ENCODE assay signal across 15 cellular contexts in the genomic region with DNA sequence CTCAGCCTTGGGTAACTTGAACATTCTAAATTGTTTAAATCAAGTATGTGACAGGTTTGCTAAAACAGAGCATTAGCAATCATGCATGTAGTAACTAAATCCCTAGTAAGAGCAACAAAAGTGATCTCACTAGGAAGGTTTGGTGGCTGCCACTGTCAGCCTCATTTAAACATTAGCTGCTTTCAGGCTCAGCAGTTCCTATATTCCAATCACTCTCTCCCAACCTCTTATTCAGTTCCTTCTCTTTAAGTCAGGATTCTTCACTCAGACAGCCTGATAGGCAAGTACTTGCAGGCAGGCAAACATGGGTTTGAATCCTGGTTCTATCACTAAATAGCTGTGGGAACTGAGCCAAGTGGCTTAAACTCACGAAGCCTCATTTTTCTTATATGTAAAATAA. TPM values are rescaled to one million over a fixed set of nuclear protein-coding genes. Genes with fewer than 3 reads are reported as not detected.
A peak's percentile ranks its signal among the peaks of the same experiment; 100 is the strongest.
DNase-seq lines count a peak whose midpoint lies in the region; ATAC-seq, FAIRE-seq and TF ChIP-seq lines count a peak whose summit lies in the region.
"Had no signal": no experiment of that assay in that cellular context is flagged by ENCODE, and none has a peak within 500 bp of the region (broad histone marks: within the 10 kb centered on the region; RNA-seq: fewer than 3 reads in every experiment).

No MANE protein-coding gene starts in this region.

- H3K79me2 ChIP-seq in astrocyte (ENCODE audit: insufficient read depth, low read length): peaks cover 86% of the 10 kb centered on the region
- peaks cover 82% of the 10 kb centered on the region for H3K79me2 ChIP-seq in hepatocyte

- peaks cover 41% of the 10 kb centered on the region for H3K4me1 ChIP-seq in astrocyte (ENCODE audit: insufficient read depth, low read length)
- peaks cover 34% of the 10 kb centered on the region for H3K4me1 ChIP-seq in hepatocyte (ENCODE audit: insufficient read depth)
- H3K4me1 ChIP-seq in tibial artery: peaks cover 0 to 74% (median 52%) of the 10 kb centered on the region in 4 donors

- H3K4me3 ChIP-seq in astrocyte (ENCODE audit: insufficient read depth, low read depth, low read length) (peak overlapping the region; percentile 83), hepatocyte (no peak overlapping the region), tibial artery (peak overlapping the region; percentile 94 to 97)
- H3K4me3 ChIP-seq: upper lobe of right lung had no signal

- peaks cover 20% of the 10 kb centered on the region for H3K36me3 Mint-ChIP-seq in astrocyte (ENCODE audit: low read depth, unreplicated experiment)

- H3K36me3 ChIP-seq in astrocyte (ENCODE audit: insufficient read depth, low read length): peaks cover 10% of the 10 kb centered on the region
- no peaks in the 10 kb centered on the region for H3K36me3 ChIP-seq in hepatocyte (replicated peaks; ENCODE audit: insufficient read depth, low read depth)
- H3K36me3 ChIP-seq in tibial artery: no peaks in the 10 kb centered on the region
- H3K36me3 ChIP-seq: upper lobe of right lung had no signal

- FAIRE-seq in astrocyte (lab: Jason Lieb, UNC): no peak
- FAIRE-seq: A204.1, H1 had no signal

- peak overlapping the region; percentile 96 for H3K27ac ChIP-seq in astrocyte (ENCODE audit: low read depth, low read length)
- H3K27ac ChIP-seq in hepatocyte: peak overlapping the region; percentile 92
- H3K27ac ChIP-seq in tibial artery: peak overlapping the region; percentile 87 to 96
- H3K27ac ChIP-seq: upper lobe of right lung had no signal

- no peaks in the 10 kb centered on the region for H3K9me3 Mint-ChIP-seq in astrocyte (ENCODE audit: unreplicated experiment)

- H2AFZ ChIP-seq in astrocyte (ENCODE audit: low read depth, low read length): no peak overlapping the region
- H2AFZ ChIP-seq in hepatocyte: no peak overlapping the region

- H3K4me2 ChIP-seq in astrocyte (ENCODE audit: low read length) (peak overlapping the region; percentile 93), hepatocyte (peak overlapping the region; percentile 91)

- peaks cover 50% of the 10 kb centered on the region for H4K20me1 ChIP-seq in astrocyte (ENCODE audit: insufficient read depth, low read length)
- H4K20me1 ChIP-seq in hepatocyte (ENCODE audit: insufficient read depth, poor library complexity, severe bottlenecking): peaks cover 5% of the 10 kb centered on the region

- no peaks in the 10 kb centered on the region for H3K27me3 Mint-ChIP-seq in astrocyte (ENCODE audit: low read depth, unreplicated experiment)
- H3K27me3 Mint-ChIP-seq: activated CD4-positive, alpha-beta T cell treated with anti-CD3 and anti-CD28 coated beads for 36 hours had no signal

- DNase-seq in NCI-H2171 treated with DMSO at 0.1 percent for 48 hours (lab: John Stamatoyannopoulos, UW) (peak; percentile 59), NCI-H2171 (lab: John Stamatoyannopoulos, UW) (no peak), astrocyte (ENCODE audit: low read depth) (no peak), hepatocyte (ENCODE audit: low spot score) (no peak), tibial artery (no peak), NCI-H1694 treated with DMSO at 0.1 percent for 48 hours (lab: John Stamatoyannopoulos, UW) (no peak)
- DNase-seq: activated CD4-positive, alpha-beta T cell treated with anti-CD3 and anti-CD28 coated beads for 36 hours; activated T-cell treated with anti-CD3 and anti-CD28 coated beads, Interleukin-2, amount 50 U/mL, for 48 hours; Calu3; NCI-H1930; upper lobe of right lung had no signal

- intact Hi-C loops in tibial artery (cut with DNase I; ENCODE audit: low total_unique reads): no loop called here

- H3K9me3 ChIP-seq in astrocyte (ENCODE audit: insufficient read depth, low read depth, low read length): no peaks in the 10 kb centered on the region
- H3K9me3 ChIP-seq in hepatocyte (ENCODE audit: low read depth): no peaks in the 10 kb centered on the region
- no peaks in the 10 kb centered on the region for H3K9me3 ChIP-seq in tibial artery
- H3K9me3 ChIP-seq: upper lobe of right lung had no signal

- H3K4me3 Mint-ChIP-seq in astrocyte (ENCODE audit: unreplicated experiment): peak overlapping the region; percentile 94
- H3K4me3 Mint-ChIP-seq: activated CD4-positive, alpha-beta T cell treated with anti-CD3 and anti-CD28 coated beads for 36 hours had no signal

- no peak overlapping the region for H3K27ac Mint-ChIP-seq in astrocyte (ENCODE audit: unreplicated experiment)
- H3K27ac Mint-ChIP-seq: activated CD4-positive, alpha-beta T cell treated with anti-CD3 and anti-CD28 coated beads for 36 hours had no signal

- TF ChIP-seq CTCF in astrocyte (IDR thresholded peaks at IDR 0.05; ENCODE audit: insufficient read depth, low read depth, low read length) (no peak), hepatocyte (IDR thresholded peaks at IDR 0.05; ENCODE audit: poor library complexity) (no peak), tibial artery (IDR thresholded peaks at IDR 0.05) (no peak)

- H3K9ac ChIP-seq in astrocyte (ENCODE audit: low read length): peak overlapping the region; percentile 97

- ATAC-seq in GM18517 (IDR thresholded peaks at IDR 0.05; ENCODE audit: unreplicated experiment) (no peak), GM19035 (IDR thresholded peaks at IDR 0.05; ENCODE audit: unreplicated experiment) (no peak)
- ATAC-seq: activated CD4-positive, alpha-beta T cell treated with anti-CD3 and anti-CD28 coated beads for 36 hours; upper lobe of right lung had no signal

- H3K4me1 Mint-ChIP-seq in astrocyte (ENCODE audit: low read depth, unreplicated experiment): peaks cover 35% of the 10 kb centered on the region

- no peaks in the 10 kb centered on the region for H3K9me2 ChIP-seq in hepatocyte (replicated peaks; ENCODE audit: insufficient read depth)

- H3K27me3 ChIP-seq in astrocyte (ENCODE audit: insufficient read depth, low read length) (no peaks in the 10 kb centered on the region), hepatocyte (no peaks in the 10 kb centered on the region), tibial artery (no peaks in the 10 kb centered on the region)
- H3K27me3 ChIP-seq: upper lobe of right lung had no signal

- WGBS in hepatocyte (ENCODE audit: low lambda C conversion rate, missing lambda C conversion rate): 0% methylated on average over 1 of the region's 1 CpG

RNA-seq across cellular contexts. Expression of a gene that starts 3.6 kb away (rescaled TPM):
- total RNA-seq in astrocyte (116 and 128 TPM in 2 replicates), hepatocyte (33.9 and 38.3 TPM in 2 replicates)
- 34.4 and 37.6 TPM in 2 replicates for polyA plus RNA-seq in hepatocyte
